Comparison of ENCODE assay signal across 8 cellular contexts in the genomic region with DNA sequence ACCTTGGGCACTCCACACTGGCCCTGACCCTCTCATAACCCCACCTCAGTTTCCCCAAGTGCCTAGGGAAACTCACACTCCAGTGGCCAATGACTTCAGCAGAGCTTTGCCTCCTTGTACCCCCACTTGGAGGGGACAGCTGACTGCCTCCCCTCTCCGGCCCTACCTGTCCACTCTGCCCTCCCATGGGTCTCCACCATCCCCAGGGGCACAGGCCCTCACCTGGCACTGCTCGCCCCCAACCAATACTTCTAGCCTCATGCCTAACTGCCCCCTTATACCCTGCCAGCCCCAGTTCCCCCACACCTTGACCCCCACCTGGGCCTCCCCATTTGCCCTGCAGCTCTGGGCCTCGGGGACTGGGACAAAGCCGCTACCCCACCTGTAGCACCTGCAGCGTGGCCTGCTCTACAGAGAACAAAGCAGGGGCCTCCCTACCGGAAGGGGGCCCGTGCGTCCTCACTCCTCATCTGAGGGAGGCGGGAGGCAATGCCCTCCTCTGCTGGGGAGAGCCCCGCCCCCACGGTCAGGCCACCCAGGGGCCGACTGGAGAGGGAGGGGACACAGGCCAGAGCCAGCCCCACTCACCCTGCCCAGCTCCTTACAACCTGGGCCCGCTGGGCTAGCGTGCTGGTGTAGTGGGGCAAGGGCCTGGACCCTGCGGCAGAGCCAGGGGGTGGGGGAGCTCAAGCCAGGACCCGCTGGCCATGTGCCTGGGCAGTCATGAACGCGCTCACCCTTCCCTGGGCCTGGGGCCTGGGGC. TPM values are rescaled to one million over a fixed set of nuclear protein-coding genes. Genes with fewer than 3 reads are reported as not detected.
DNase-seq lines count a peak whose midpoint lies in the region; ATAC-seq and TF ChIP-seq lines count a peak whose summit lies in the region.
"Had no signal": no experiment of that assay in that cellular context is flagged by ENCODE, and none has a peak within 500 bp of the region (broad histone marks: within the 10 kb centered on the region; RNA-seq: fewer than 3 reads in every experiment).

No MANE protein-coding gene starts in this region.

- H3K27me3 ChIP-seq in esophagus (ENCODE audit: control insufficient read depth in 1 of 2, insufficient read depth in 2 of 2, low read length in 2 of 2) (no peaks in the 10 kb centered on the region), skeletal muscle tissue (ENCODE audit: control insufficient read depth in 3 of 3, insufficient read depth in 3 of 3, low read length in 3 of 3) (no peaks in the 10 kb centered on the region)

- H3K9ac ChIP-seq in skeletal muscle tissue (ENCODE audit: low read depth in 1 of 3, low read length in 3 of 3): peak overlapping the region; percentile 53 to 71 (median 57)

- H3K4me1 ChIP-seq in esophagus (ENCODE audit: control insufficient read depth in 2 of 2, insufficient read depth in 2 of 2, low read length in 1 of 2): peaks cover 42 to 83% of the 10 kb centered on the region in 2 donors
- peaks cover 72 to 91% (median 88%) of the 10 kb centered on the region in 3 donors for H3K4me1 ChIP-seq in skeletal muscle tissue (ENCODE audit: control insufficient read depth in 3 of 3, insufficient read depth in 3 of 3, low read length in 3 of 3)

- H3K9me3 ChIP-seq in esophagus (ENCODE audit: control insufficient read depth in 2 of 2, insufficient read depth in 1 of 2, low read depth in 1 of 2, low read length in 1 of 2): no peaks in the 10 kb centered on the region
- H3K9me3 ChIP-seq in skeletal muscle tissue (ENCODE audit: control insufficient read depth in 3 of 3, low read length in 3 of 3): no peaks in the 10 kb centered on the region

- ATAC-seq in HG03108 (IDR thresholded peaks at IDR 0.05; ENCODE audit: unreplicated experiment) (no peak), HG02798 (IDR thresholded peaks at IDR 0.05; ENCODE audit: poor library complexity, unreplicated experiment) (no peak)
- ATAC-seq: activated T-helper 17 cell treated with anti-CD3 and anti-CD28 coated beads, Interleukin-2, amount 50 U/mL, for 72 hours had no signal

- 0 out of 2 replicates have a peak overlapping the region, but pooled peaks have one; percentile 1 for H3K4me3 ChIP-seq in LNCaP clone FGC (ENCODE audit: low read depth, low read length)
- no peak overlapping the region for H3K4me3 ChIP-seq in esophagus (ENCODE audit: low read depth in 1 of 2, low read length in 2 of 2)
- H3K4me3 ChIP-seq in skeletal muscle tissue (ENCODE audit: low read length in 3 of 3): peak overlapping the region; percentile 20 to 54 (median 23)

- 39 to 53% methylated on average over 17 to 18 of the region's 18 CpGs for WGBS in esophagus, 2 donors

- TF ChIP-seq CTCF in LNCaP clone FGC (IDR thresholded peaks at IDR 0.05; ENCODE audit: control insufficient read depth, extremely low read depth, insufficient read depth): no peak

- H3K27ac ChIP-seq in esophagus (ENCODE audit: low read depth in 2 of 2, low read length in 1 of 2) (peak overlapping the region; percentile 60 to 87), skeletal muscle tissue (ENCODE audit: low read depth, low read length) (peak overlapping the region; percentile 81)

- H3K36me3 ChIP-seq in esophagus (ENCODE audit: control insufficient read depth in 2 of 2, insufficient read depth in 2 of 2, low read length in 1 of 2): peaks cover 0 to 9% of the 10 kb centered on the region in 2 donors
- no peaks in the 10 kb centered on the region for H3K36me3 ChIP-seq in skeletal muscle tissue (ENCODE audit: control insufficient read depth in 3 of 3, insufficient read depth in 3 of 3, low read length in 3 of 3)

- no peak for DNase-seq in LNCaP clone FGC (ENCODE audit: low read depth)
- no peak for DNase-seq in NCI-H2107 (lab: John Stamatoyannopoulos, UW)
- DNase-seq: GDM1 had no signal

RNA-seq across cellular contexts. Expression of a gene that starts 8.2 kb away (rescaled TPM):
- polyA plus RNA-seq in esophagus: 100 to 1,000 TPM in 1 of 2 donors, 10 to 100 TPM in 1; 79.9 to 329 TPM
- total RNA-seq in skeletal muscle tissue: 14.1 TPM

RNA-seq across cellular contexts. Expression of a gene that starts 28.0 kb away (rescaled TPM):
- 1,000 to 10,000 TPM; 4,370 to 5,155 TPM for polyA plus RNA-seq in esophagus
- total RNA-seq in skeletal muscle tissue: 1,418 TPM

RNA-seq across cellular contexts. Expression of a gene that starts 48.2 kb away (rescaled TPM):
- polyA plus RNA-seq in esophagus: 1 to 10 TPM; 1.6 to 2.4 TPM
- 1.0 TPM for total RNA-seq in skeletal muscle tissue

RNA-seq across cellular contexts. Expression of a gene that starts 56.1 kb away (rescaled TPM):
- polyA plus RNA-seq in esophagus: 100 to 1,000 TPM in 1 of 2 donors, 10 to 100 TPM in 1; 84.9 to 117 TPM
- total RNA-seq in skeletal muscle tissue: 41.8 TPM

Comparison
In these comparisons a context has a peak if more than half of its experiments do, and no peak if none do; other contexts are left out.
1. H3K4me3 ChIP-seq: peak in LNCaP clone FGC (single experiment) and skeletal muscle tissue (3 of 3); none in esophagus (0 of 2).